In the genomic region with DNA sequence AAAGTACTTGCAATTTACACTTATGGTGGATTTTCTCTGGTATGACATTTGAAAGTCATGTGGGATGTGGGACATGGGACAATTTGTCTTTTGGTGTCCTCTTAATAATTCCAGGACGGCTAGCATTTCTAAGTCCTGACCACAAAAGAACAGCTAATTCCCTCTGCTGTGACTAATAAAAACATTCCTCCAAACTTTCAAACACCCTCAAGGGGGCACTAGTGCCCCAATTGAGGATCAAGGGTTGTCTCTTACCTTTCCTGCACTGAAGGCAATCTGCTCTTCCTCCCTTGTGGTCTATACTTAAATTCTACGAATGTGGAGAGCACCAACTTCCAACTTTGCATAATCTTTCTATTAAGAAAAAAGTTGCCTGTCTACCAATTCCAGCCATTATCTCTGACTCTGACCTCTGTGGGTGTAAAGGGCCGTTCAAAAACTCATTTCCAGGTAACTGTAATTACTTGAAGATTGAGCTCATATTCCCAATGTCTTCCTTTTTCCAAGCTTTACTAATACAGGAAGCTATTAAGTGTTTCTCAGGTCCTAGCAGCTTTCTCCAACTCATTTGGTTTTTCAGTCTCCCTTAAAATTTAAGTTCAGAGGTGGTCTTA, we compare ENCODE assay signal across 8 cellular contexts.
DNase-seq lines count a peak whose midpoint lies in the region; ATAC-seq and TF ChIP-seq lines count a peak whose summit lies in the region.

No MANE protein-coding gene starts in this region.

- no peak overlapping the region for H3K4me3 ChIP-seq in SU-DHL-6 (ENCODE audit: insufficient read depth, low read length, poor library complexity, severe bottlenecking)
- no peak overlapping the region for H3K4me3 ChIP-seq in brain microvascular endothelial cell (ENCODE audit: low read depth, low read length)

- H3K9me3 Mint-ChIP-seq in stimulated activated memory B cell treated with anti-CD40 and anti-IgM and Interleukin-4, amounts not matched to agents 10 μg/mL and 1 μg/mL and 100 μg/mL, for 72 hours: no peaks in the 10 kb centered on the region

- H3K9me3 ChIP-seq in SU-DHL-6 (ENCODE audit: insufficient read depth, low read length): no peaks in the 10 kb centered on the region

- H3K36me3 ChIP-seq in SU-DHL-6 (ENCODE audit: low read length) (no peaks in the 10 kb centered on the region), brain microvascular endothelial cell (replicated peaks) (no peaks in the 10 kb centered on the region)

- H3K79me2 ChIP-seq in SU-DHL-6 (ENCODE audit: insufficient read depth, low read length): no peaks in the 10 kb centered on the region

- H3K4me3 Mint-ChIP-seq in stimulated activated memory B cell treated with anti-CD40 and anti-IgM and Interleukin-4, amounts not matched to agents 10 μg/mL and 1 μg/mL and 100 μg/mL, for 72 hours: no peak overlapping the region

- DNase-seq in ELF-1 (ENCODE audit: low read depth, low spot score) (peak; percentile 62), HS-27A (ENCODE audit: low read depth) (peak; percentile 68), brain microvascular endothelial cell (peak; percentile 68), left lobe of liver (ENCODE audit: low spot score) (no peak)

- H3K27me3 ChIP-seq in SU-DHL-6 (ENCODE audit: low read length) (no peaks in the 10 kb centered on the region), brain microvascular endothelial cell (replicated peaks) (no peaks in the 10 kb centered on the region)

- ATAC-seq in GM21423 (IDR thresholded peaks at IDR 0.05; ENCODE audit: unreplicated experiment) (peak; percentile 75), left lobe of liver (peak; percentile 80), HG03457 (IDR thresholded peaks at IDR 0.05; ENCODE audit: unreplicated experiment) (no peak)
- peak; percentile 65 for ATAC-seq in stimulated activated memory B cell treated with anti-CD40 and anti-IgM and Interleukin-4, amounts not matched to agents 10 μg/mL and 1 μg/mL and 100 μg/mL, for 72 hours

- no peaks in the 10 kb centered on the region for H4K20me1 ChIP-seq in SU-DHL-6 (ENCODE audit: low read depth, low read length)

- H3F3A ChIP-seq in SU-DHL-6 (ENCODE audit: insufficient read depth): no peaks in the 10 kb centered on the region

- no peak overlapping the region for H3K27ac ChIP-seq in SU-DHL-6 (ENCODE audit: low read depth, low read length)
- H3K27ac ChIP-seq in brain microvascular endothelial cell: no peak overlapping the region

- TF ChIP-seq CTCF in SU-DHL-6 (IDR thresholded peaks at IDR 0.05; ENCODE audit: insufficient read depth, low read length, poor library complexity, severe bottlenecking) (peak; percentile 29), brain microvascular endothelial cell (IDR thresholded peaks at IDR 0.05; ENCODE audit: low read depth, low read length, missing control alignments) (peak; percentile 76)

- H3K4me1 Mint-ChIP-seq in stimulated activated memory B cell treated with anti-CD40 and anti-IgM and Interleukin-4, amounts not matched to agents 10 μg/mL and 1 μg/mL and 100 μg/mL, for 72 hours: peaks cover 7% of the 10 kb centered on the region

- H3K27ac Mint-ChIP-seq in stimulated activated memory B cell treated with anti-CD40 and anti-IgM and Interleukin-4, amounts not matched to agents 10 μg/mL and 1 μg/mL and 100 μg/mL, for 72 hours: peak overlapping the region; percentile 55

- no peak overlapping the region for H2AFZ ChIP-seq in SU-DHL-6 (ENCODE audit: low read depth, low read length, severe bottlenecking)

- H3K9ac ChIP-seq in SU-DHL-6 (ENCODE audit: low read length): no peak overlapping the region

- no peak overlapping the region for H3K4me2 ChIP-seq in SU-DHL-6 (ENCODE audit: low read depth, low read length, poor library complexity, severe bottlenecking)

- H3K27me3 Mint-ChIP-seq in stimulated activated memory B cell treated with anti-CD40 and anti-IgM and Interleukin-4, amounts not matched to agents 10 μg/mL and 1 μg/mL and 100 μg/mL, for 72 hours: no peaks in the 10 kb centered on the region

- in situ Hi-C loops in brain microvascular endothelial cell (cut with HindIII; ENCODE audit: low pct_ligation_motif_present, low sequenced_read_pairs): no loop called here

- H3K36me3 Mint-ChIP-seq in stimulated activated memory B cell treated with anti-CD40 and anti-IgM and Interleukin-4, amounts not matched to agents 10 μg/mL and 1 μg/mL and 100 μg/mL, for 72 hours: no peaks in the 10 kb centered on the region

- no peaks in the 10 kb centered on the region for H3K9me2 ChIP-seq in SU-DHL-6 (replicated peaks; ENCODE audit: insufficient read depth, low read length)
